Comparison of ENCODE assay signal across 18 cellular contexts in the genomic region with DNA sequence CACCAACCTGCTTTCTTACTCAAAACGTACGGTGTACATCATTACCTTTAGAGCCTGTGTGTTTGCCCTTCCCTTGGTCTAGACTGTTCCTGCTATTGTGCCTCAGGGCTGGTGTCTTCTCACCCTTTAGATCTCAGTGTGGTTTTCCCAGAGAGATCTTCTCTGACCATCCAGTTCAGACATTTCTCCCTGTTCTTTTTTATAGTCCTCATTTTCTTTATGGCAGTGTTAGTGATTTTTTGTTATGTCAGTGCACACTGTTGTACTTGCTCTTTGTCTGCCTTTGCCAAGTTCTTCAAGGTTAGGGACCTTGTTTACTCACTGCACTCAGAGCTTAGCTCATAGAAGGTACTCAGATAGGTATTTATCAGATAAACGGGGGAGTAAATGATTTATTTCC.
"Had no signal": no experiment of that assay in that cellular context is flagged by ENCODE, and none has a peak within 500 bp of the region (broad histone marks: within the 10 kb centered on the region; RNA-seq: fewer than 3 reads in every experiment).

No MANE protein-coding gene starts in this region.

- H3K4me3 ChIP-seq: coronary artery, hepatocyte, lower lobe of right lung, right atrium auricular region, smooth muscle cell, stomach, thoracic aorta, transverse colon had no signal

- H3K36me3 ChIP-seq: thoracic aorta had no signal

- DNase-seq: effector CD4-positive, alpha-beta T cell; endodermal cell; erythroblast; foreskin keratinocyte; left colon; lower lobe of right lung; natural killer cell; stimulated activated CD4-positive, alpha-beta T cell treated with anti-CD3 and anti-CD28 coated beads, Interleukin-4, amount 100 ng/mL, for 1 hour; stimulated activated CD8-positive, alpha-beta memory T cell treated with anti-CD3 and anti-CD28 coated beads, Interleukin-4, amount 100 ng/mL, for 48 hours; stomach; substantia nigra; transverse colon had no signal

- H3K27me3 ChIP-seq: foreskin keratinocyte, hepatocyte, right atrium auricular region, stomach, transverse colon had no signal

- H3K9me3 ChIP-seq: lower lobe of right lung, right atrium auricular region, stomach, thoracic aorta, transverse colon had no signal

- H3K27ac ChIP-seq: coronary artery, foreskin keratinocyte, hepatocyte, lower lobe of right lung, right atrium auricular region, thoracic aorta, transverse colon had no signal

- ATAC-seq: foreskin keratinocyte; left colon; natural killer cell; stimulated activated memory B cell treated with anti-CD40 and anti-IgM and Interleukin-4, amounts not matched to agents 10 μg/mL and 1 μg/mL and 100 μg/mL, for 72 hours had no signal

- H3K4me1 ChIP-seq: foreskin keratinocyte, lower lobe of right lung, right atrium auricular region, transverse colon had no signal
